ENCODE assay signal across 23 cellular contexts in genomic region chr13:41655997-41656396, GRCh38.
"Had no signal": no experiment of that assay in that cellular context is flagged by ENCODE, and none has a peak within 500 bp of the region (broad histone marks: within the 10 kb centered on the region; RNA-seq: fewer than 3 reads in every experiment).

No MANE protein-coding gene starts in this region.

- H3K27ac ChIP-seq: gastroesophageal sphincter, hepatocyte, stomach, thyroid gland, upper lobe of left lung, vagina, VCaP had no signal

- H3K4me2 ChIP-seq: hepatocyte had no signal

- H3K27ac Mint-ChIP-seq: activated CD4-positive, alpha-beta T cell treated with anti-CD3 and anti-CD28 coated beads, Interleukin-2, amount 10 ng/mL, durations not matched to agents 7 days and 5 days; activated T-helper 1 cell treated with anti-CD3 and anti-CD28 coated beads, Interleukin-12 subunit alpha, Interleukin-12 subunit beta, Interleukin-2, Interleukin-4 antibody, amounts not matched to agents 30 ng/mL and 10 ng/mL and 1 ng/mL, durations not matched to agents 14 hours and 24 hours and 36 hours; nephron had no signal

- H3K9me3 ChIP-seq: gastroesophageal sphincter, stomach, thyroid gland, upper lobe of left lung, vagina had no signal

- H3K9me3 Mint-ChIP-seq: activated CD4-positive, alpha-beta T cell treated with anti-CD3 and anti-CD28 coated beads, Interleukin-2, amount 10 ng/mL, durations not matched to agents 7 days and 5 days; activated T-helper 1 cell treated with anti-CD3 and anti-CD28 coated beads, Interleukin-12 subunit alpha, Interleukin-12 subunit beta, Interleukin-2, Interleukin-4 antibody, amounts not matched to agents 30 ng/mL and 10 ng/mL and 1 ng/mL, durations not matched to agents 14 hours and 24 hours and 36 hours; effector memory CD8-positive, alpha-beta T cell; nephron had no signal

- H3K4me3 Mint-ChIP-seq: activated CD4-positive, alpha-beta T cell treated with anti-CD3 and anti-CD28 coated beads, Interleukin-2, amount 10 ng/mL, durations not matched to agents 7 days and 5 days; activated T-helper 1 cell treated with anti-CD3 and anti-CD28 coated beads, Interleukin-12 subunit alpha, Interleukin-12 subunit beta, Interleukin-2, Interleukin-4 antibody, amounts not matched to agents 30 ng/mL and 10 ng/mL and 1 ng/mL, durations not matched to agents 14 hours and 24 hours and 36 hours; effector memory CD8-positive, alpha-beta T cell; nephron had no signal

- DNase-seq: activated CD4-positive, alpha-beta T cell treated with anti-CD3 and anti-CD28 coated beads, Interleukin-2, amount 10 ng/mL, durations not matched to agents 7 days and 5 days; activated CD4-positive, CD25-positive, alpha-beta regulatory T cell treated with anti-CD3 and anti-CD28 coated beads, Interleukin-2, amount 50 U/mL, for 72 hours; activated CD8-positive, alpha-beta memory T cell treated with anti-CD3 and anti-CD28 coated beads, Interleukin-2, amount 50 U/mL, for 4 hours; activated gamma-delta T cell; amygdala; caudate nucleus; cortex of kidney; effector memory CD8-positive, alpha-beta T cell; erythroblast; islet precursor cell; left ventricle myocardium superior; posterior cingulate gyrus; right cardiac atrium; stimulated activated CD4-positive, alpha-beta T cell treated with anti-CD3 and anti-CD28 coated beads, Interleukin-15, amount 100 ng/mL, for 24 hours; stomach; thyroid gland; upper lobe of left lung had no signal

- H3K36me3 ChIP-seq: gastroesophageal sphincter, thyroid gland, upper lobe of left lung, vagina had no signal

- H3K27me3 Mint-ChIP-seq: activated CD4-positive, alpha-beta T cell treated with anti-CD3 and anti-CD28 coated beads, Interleukin-2, amount 10 ng/mL, durations not matched to agents 7 days and 5 days; effector memory CD8-positive, alpha-beta T cell had no signal

- ATAC-seq: effector memory CD8-positive, alpha-beta T cell; gastroesophageal sphincter; left ventricle myocardium superior; right cardiac atrium had no signal

- H3K4me1 Mint-ChIP-seq: nephron had no signal

- H3K4me3 ChIP-seq: gastroesophageal sphincter, hepatocyte, stomach, thyroid gland, upper lobe of left lung, vagina had no signal

- H2AFZ ChIP-seq: hepatocyte had no signal

- H3K79me2 ChIP-seq: hepatocyte had no signal
